8 cellular contexts compared by ENCODE assay signal in the genomic region with DNA sequence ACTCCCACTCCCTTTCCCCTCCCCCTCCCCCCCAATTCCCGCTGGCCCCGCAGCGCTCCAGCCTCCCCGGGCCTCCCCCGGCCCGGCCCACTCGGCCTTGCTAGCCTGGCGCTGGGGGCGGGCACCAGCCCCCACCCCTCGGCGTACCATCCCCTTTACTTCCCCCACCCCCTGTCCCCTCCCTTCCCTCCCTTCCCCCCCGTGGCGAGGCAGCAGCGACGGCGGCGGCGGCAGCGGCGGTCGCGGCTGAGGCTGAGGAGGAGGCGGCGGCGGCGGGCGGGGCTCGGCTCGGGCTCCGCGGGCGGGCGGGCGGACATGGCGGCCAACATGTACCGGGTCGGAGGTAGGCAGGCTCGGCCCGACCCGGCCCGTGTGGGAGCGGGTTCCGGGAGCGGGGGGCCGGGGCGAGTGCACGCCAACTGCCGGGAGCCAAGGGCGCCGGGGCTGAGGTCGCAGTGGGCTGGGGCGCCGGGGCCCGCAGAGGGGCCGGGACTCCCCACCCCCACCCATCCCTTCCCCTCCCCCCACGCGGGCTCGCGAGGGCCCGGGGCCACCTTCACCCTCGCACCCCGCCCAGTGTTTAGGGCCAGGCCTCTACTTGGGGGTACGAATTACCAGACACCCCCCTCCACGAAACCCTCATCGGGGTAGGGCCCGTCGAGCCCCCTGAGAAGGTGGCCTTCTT. TPM values are rescaled to one million over a fixed set of nuclear protein-coding genes. Genes with fewer than 3 reads are reported as not detected.
A peak's percentile ranks its signal among the peaks of the same experiment; 100 is the strongest.
DNase-seq lines count a peak whose midpoint lies in the region; ATAC-seq and TF ChIP-seq lines count a peak whose summit lies in the region.

A gene (plus strand): TSS at position 202 of the 685 bp plus-strand sequence. CDS start 114 bp downstream, at position 316.

- H3K4me1 ChIP-seq in ovary (ENCODE audit: insufficient read depth) (peaks cover 20% of the 10 kb centered on the region), thoracic aorta (ENCODE audit: control insufficient read depth in 1 of 2, low read depth in 2 of 2) (peaks cover 10 to 30% of the 10 kb centered on the region in 2 donors)

- TF ChIP-seq CTCF in GM10248 (IDR thresholded peaks at IDR 0.05; ENCODE audit: control extremely low read depth, extremely low read depth, low read depth, missing control alignments): no peak
- TF ChIP-seq CTCF in ovary (IDR thresholded peaks at IDR 0.05): no peak
- no peak for TF ChIP-seq CTCF in thoracic aorta (IDR thresholded peaks at IDR 0.05)

- TF ChIP-seq POLR2A in ovary (IDR thresholded peaks at IDR 0.05): no peak

- peak; percentile 35 for ATAC-seq in HG02852 (IDR thresholded peaks at IDR 0.05; ENCODE audit: unreplicated experiment)
- ATAC-seq in thoracic aorta (ENCODE audit: insufficient number of reproducible peaks, low FRiP score, low read depth): no peak

- CTCF ChIA-PET in GM10248 (lab: Yijun Ruan, JAX): no interaction called here

- no peaks in the 10 kb centered on the region for H3K9me3 ChIP-seq in ovary
- H3K9me3 ChIP-seq in thoracic aorta: no peaks in the 10 kb centered on the region

- DNase-seq in GM10248 (ENCODE audit: extremely low spot score) (peak; percentile 65), RPMI7951 (ENCODE audit: low read depth) (peak; percentile 41), glomerular visceral epithelial cell (ENCODE audit: extremely low spot score) (peak; percentile 42), ovary (peak; percentile 64 to 81 (median 78)), thoracic aorta (ENCODE audit: low spot score) (no peak), NK-92 (lab: John Stamatoyannopoulos, UW; ENCODE audit: unreplicated experiment) (no peak)
- DNase-seq in activated naive CD4-positive, alpha-beta T cell treated with Interleukin-2 at 50 U/mL for 16 hours: peak; percentile 68

- H3K36me3 ChIP-seq in ovary: no peaks in the 10 kb centered on the region
- H3K36me3 ChIP-seq in thoracic aorta: no peaks in the 10 kb centered on the region

- peak within 1 kb of the TSS; percentile 99 for H3K27ac ChIP-seq in ovary
- H3K27ac ChIP-seq in thoracic aorta: peak within 1 kb of the TSS; percentile 79 to 82

- TF ChIP-seq EP300 in ovary (IDR thresholded peaks at IDR 0.05): no peak

- H3K27me3 ChIP-seq in ovary (no peaks in the 10 kb centered on the region), thoracic aorta (replicated peaks; ENCODE audit: insufficient read depth) (no peaks in the 10 kb centered on the region)

- WGBS in ovary, 3 donors: 1 to 2% (median 2%) methylated on average over 11 to 64 of the region's 67 CpGs

- intact Hi-C loops in ovary (cut with DNase I): no loop called here

- POLR2A ChIA-PET in GM10248 (lab: Yijun Ruan, JAX): no interaction called here

- peak within 1 kb of the TSS; percentile 96 for H3K4me3 ChIP-seq in ovary
- H3K4me3 ChIP-seq in thoracic aorta: peak within 1 kb of the TSS; percentile 88

RNA-seq across cellular contexts. Expression of the gene that starts here (rescaled TPM):
- 22.9 and 28.0 TPM in 2 replicates for total RNA-seq in RPMI7951 (2014; rRNA removed; shearing (Covaris generic))
- total RNA-seq in ovary (10 to 100 TPM; 31.9 to 86.6 (median 61.0) TPM), thoracic aorta (10 to 100 TPM; 23.0 to 30.8 TPM)
- polyA plus RNA-seq in ovary: 10 to 100 TPM; 55.2 to 87.5 TPM

Comparison
In these comparisons a context has a peak if more than half of its experiments do, and no peak if none do; other contexts are left out.
1. DNase-seq: peak in GM10248 (single experiment), RPMI7951 (single experiment), activated naive CD4-positive, alpha-beta T cell treated with Interleukin-2 at 50 U/mL for 16 hours (single experiment), glomerular visceral epithelial cell (single experiment) and ovary (5 of 5); none in thoracic aorta (single experiment) and NK-92 (single experiment).